In the genomic region with DNA sequence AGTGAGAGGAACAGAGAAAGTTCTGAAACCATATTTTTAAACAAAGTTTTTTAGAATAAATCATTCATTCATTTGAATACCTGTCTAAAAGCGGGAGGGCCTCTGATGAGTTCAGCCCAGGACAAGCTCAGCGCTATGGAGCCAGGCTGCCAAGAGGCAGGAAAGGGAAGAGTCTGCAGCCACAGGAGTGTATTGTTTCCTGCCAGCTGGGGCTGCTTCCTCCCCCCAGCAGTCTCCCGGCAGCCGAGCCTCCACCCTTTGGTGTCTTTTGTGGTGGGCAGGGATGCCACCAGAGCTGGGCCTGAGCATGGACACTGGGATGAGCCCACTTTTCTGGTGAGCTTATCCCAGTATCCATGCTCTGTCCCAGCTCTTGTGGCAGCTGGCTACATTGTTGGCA, we compare ENCODE assay signal across 16 cellular contexts.
"Had no signal": no experiment of that assay in that cellular context is flagged by ENCODE, and none has a peak within 500 bp of the region (broad histone marks: within the 10 kb centered on the region; RNA-seq: fewer than 3 reads in every experiment).

No MANE protein-coding gene starts in this region.

- H3K4me1 ChIP-seq: neural progenitor cell, parathyroid adenoma had no signal

- H3K9ac ChIP-seq: neural progenitor cell, parathyroid adenoma had no signal

- H3K36me3 ChIP-seq: left lung, neural progenitor cell, thyroid gland, vagina had no signal

- H3K4me3 ChIP-seq: left lung, neural progenitor cell, skin epidermis, thyroid gland, vagina had no signal

- H2AFZ ChIP-seq: neural progenitor cell, parathyroid adenoma had no signal

- H3K4me2 ChIP-seq: neural progenitor cell had no signal

- H3K27ac ChIP-seq: foreskin keratinocyte, left lung, neural progenitor cell, parathyroid adenoma, skin epidermis, thyroid gland, vagina had no signal

- FAIRE-seq: endometrium had no signal

- H3K79me2 ChIP-seq: parathyroid adenoma had no signal

- ATAC-seq: activated CD4-positive, CD25-positive, alpha-beta regulatory T cell treated with anti-CD3 and anti-CD28 coated beads, Interleukin-2, amount 50 U/mL, for 24 hours; activated CD8-positive, alpha-beta memory T cell treated with anti-CD3 and anti-CD28 coated beads, Interleukin-2, amount 10 ng/mL, durations not matched to agents 7 days and 5 days; activated T-cell treated with anti-CD3 and anti-CD28 coated beads, Interleukin-2, amount 50 U/mL, for 4 hours; foreskin keratinocyte; left lung had no signal

- H3K9me3 ChIP-seq: left lung, thyroid gland, vagina had no signal

- H3K27me3 ChIP-seq: foreskin keratinocyte, left lung, neural progenitor cell, thyroid gland, vagina had no signal

- DNase-seq: activated CD8-positive, alpha-beta memory T cell treated with anti-CD3 and anti-CD28 coated beads, Interleukin-2, amount 10 ng/mL, durations not matched to agents 7 days and 5 days; activated gamma-delta T cell; activated naive CD8-positive, alpha-beta T cell treated with anti-CD3 and anti-CD28 coated beads for 36 hours; activated T-cell treated with anti-CD3 and anti-CD28 coated beads, Interleukin-2, amount 50 U/mL, for 4 hours; anterior cingulate cortex; foreskin keratinocyte; head of caudate nucleus; left lung; T-helper 2 cell had no signal
